1 cellular context compared by ENCODE assay signal in genomic region chr3:31550452-31551251, GRCh38.
TF ChIP-seq lines count a peak whose summit lies in the region.

No MANE protein-coding gene starts in this region.

TF ChIP-seq in GM12878, 131 proteins besides CTCF, POLR2A, EP300 and RAD21:
- no peak for TF ChIP-seq MEF2A (IDR thresholded peaks at IDR 0.05; ENCODE audit: insufficient read depth, low read depth, low read length)
- TF ChIP-seq SMC3 (IDR thresholded peaks at IDR 0.05; ENCODE audit: borderline replicate concordance, low read length): peak; percentile 30; the same call in 1 of the 2 replicates
